In the genomic region with DNA sequence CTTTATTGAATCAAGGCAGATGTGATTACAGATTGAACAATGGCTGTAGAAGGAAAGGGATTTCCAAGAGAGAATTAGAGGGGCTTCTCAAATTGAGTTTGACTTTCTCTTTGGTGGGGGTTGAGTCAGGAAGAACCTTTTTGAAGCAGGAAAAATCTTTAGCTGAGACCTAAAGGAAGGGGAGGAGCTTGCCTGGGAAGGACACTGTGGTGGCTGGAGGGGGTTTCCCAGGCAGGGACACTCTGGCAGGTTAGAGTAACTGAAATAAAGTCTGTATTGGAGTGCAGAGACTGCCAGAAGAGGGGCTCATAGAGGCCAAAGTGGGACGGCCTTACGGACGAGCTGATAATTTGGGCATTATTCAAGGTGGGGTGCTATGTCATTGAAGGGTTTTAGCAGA, we compare ENCODE assay signal across 14 cellular contexts.
DNase-seq lines count a peak whose midpoint lies in the region; ATAC-seq and TF ChIP-seq lines count a peak whose summit lies in the region.
"Had no signal": no experiment of that assay in that cellular context is flagged by ENCODE, and none has a peak within 500 bp of the region (broad histone marks: within the 10 kb centered on the region; RNA-seq: fewer than 3 reads in every experiment).

No MANE protein-coding gene starts in this region.

- H3K36me3 Mint-ChIP-seq in progenitor cell of endocrine pancreas (ENCODE audit: insufficient read depth), result peaks cover 2% of the 10 kb centered on the region
- H3K36me3 Mint-ChIP-seq: activated naive CD8-positive, alpha-beta T cell had no signal

- no peaks in the 10 kb centered on the region for H3K9me3 Mint-ChIP-seq in stimulated activated naive CD8-positive, alpha-beta T cell treated with anti-CD3 and anti-CD28 coated beads, Interleukin-15, amount 100 ng/mL, for 72 hours
- H3K9me3 Mint-ChIP-seq in progenitor cell of endocrine pancreas (ENCODE audit: low read depth), result no peaks in the 10 kb centered on the region

- H3K4me1 Mint-ChIP-seq in stimulated activated naive CD8-positive, alpha-beta T cell treated with anti-CD3 and anti-CD28 coated beads, Interleukin-15, amount 100 ng/mL, for 72 hours, result peaks cover 9% of the 10 kb centered on the region
- peaks cover 17% of the 10 kb centered on the region for H3K4me1 Mint-ChIP-seq in progenitor cell of endocrine pancreas (ENCODE audit: low read depth)

- H3K27ac Mint-ChIP-seq in stimulated activated naive CD8-positive, alpha-beta T cell treated with anti-CD3 and anti-CD28 coated beads, Interleukin-15, amount 100 ng/mL, for 72 hours, result peak overlapping the region; percentile 35 to 80
- no peak overlapping the region for H3K27ac Mint-ChIP-seq in progenitor cell of endocrine pancreas
- H3K27ac Mint-ChIP-seq: activated naive CD8-positive, alpha-beta T cell had no signal

- peaks cover 6% of the 10 kb centered on the region for H3K27me3 Mint-ChIP-seq in stimulated activated naive CD8-positive, alpha-beta T cell treated with anti-CD3 and anti-CD28 coated beads, Interleukin-15, amount 100 ng/mL, for 72 hours
- H3K27me3 Mint-ChIP-seq in progenitor cell of endocrine pancreas, result no peaks in the 10 kb centered on the region
- H3K27me3 Mint-ChIP-seq: activated naive CD8-positive, alpha-beta T cell had no signal

- ATAC-seq in stimulated activated naive CD8-positive, alpha-beta T cell treated with anti-CD3 and anti-CD28 coated beads, Interleukin-15, amount 100 ng/mL, for 72 hours, result no peak
- ATAC-seq in stimulated activated naive CD8-positive, alpha-beta T cell treated with anti-CD3 and anti-CD28 coated beads, Interleukin-15, Interleukin-2, amounts not matched to agents 100 U/mL and 50 U/mL, for 24 hours, result no peak
- peak; percentile 52 for ATAC-seq in GM21717 (IDR thresholded peaks at IDR 0.05; ENCODE audit: unreplicated experiment)
- peak; percentile 77 for ATAC-seq in HG03442 (IDR thresholded peaks at IDR 0.05; ENCODE audit: unreplicated experiment)

- DNase-seq in stimulated activated naive CD8-positive, alpha-beta T cell treated with anti-CD3 and anti-CD28 coated beads, Interleukin-15, amount 100 ng/mL, for 72 hours, result no peak
- no peak for DNase-seq in stimulated activated naive CD8-positive, alpha-beta T cell treated with anti-CD3 and anti-CD28 coated beads, Interleukin-15, Interleukin-2, amounts not matched to agents 100 U/mL and 50 U/mL, for 24 hours
- DNase-seq in globus pallidus (ENCODE audit: low spot score), result no peak
- DNase-seq in stimulated activated CD4-positive, alpha-beta T cell treated with anti-CD3 and anti-CD28 coated beads, Interleukin-1b, Interleukin-23, amount 100 ng/mL, for 48 hours, result no peak
- DNase-seq in progenitor cell of endocrine pancreas (ENCODE audit: low spot score, unreplicated experiment), result no peak
- no peak for DNase-seq in NCI-H748 treated with DMSO at 0.1 percent for 48 hours (lab: John Stamatoyannopoulos, UW)
- DNase-seq: activated CD4-positive, alpha-beta T cell treated with anti-CD3 and anti-CD28 coated beads for 1 hour; activated CD8-positive, alpha-beta memory T cell treated with anti-CD3 and anti-CD28 coated beads, Interleukin-2, amount 50 U/mL, for 48 hours; NCI-H1930; NCI-H526; testis had no signal

- no peak for TF ChIP-seq CTCF in progenitor cell of endocrine pancreas (IDR thresholded peaks at IDR 0.05; ENCODE audit: unreplicated experiment)

- peak overlapping the region in 1 of 2 donors; percentile 43 for H3K4me3 Mint-ChIP-seq in stimulated activated naive CD8-positive, alpha-beta T cell treated with anti-CD3 and anti-CD28 coated beads, Interleukin-15, amount 100 ng/mL, for 72 hours
- no peak overlapping the region for H3K4me3 Mint-ChIP-seq in progenitor cell of endocrine pancreas (ENCODE audit: low read depth)
- H3K4me3 Mint-ChIP-seq: activated naive CD8-positive, alpha-beta T cell had no signal

Comparison
In these comparisons a context has a peak if more than half of its experiments do, and no peak if none do; other contexts are left out.
1. ATAC-seq: peak in GM21717 (single experiment) and HG03442 (single experiment); none in stimulated activated naive CD8-positive, alpha-beta T cell treated with anti-CD3 and anti-CD28 coated beads, Interleukin-15, amount 100 ng/mL, for 72 hours (single experiment) and stimulated activated naive CD8-positive, alpha-beta T cell treated with anti-CD3 and anti-CD28 coated beads, Interleukin-15, Interleukin-2, amounts not matched to agents 100 U/mL and 50 U/mL, for 24 hours (single experiment).